In genomic region chr9:33107762-33108161, GRCh38 we compare ENCODE assay signal across 16 cellular contexts. TPM values are rescaled to one million over a fixed set of nuclear protein-coding genes. Genes with fewer than 3 reads are reported as not detected.
DNase-seq lines count a peak whose midpoint lies in the region; ATAC-seq and TF ChIP-seq lines count a peak whose summit lies in the region.
"Had no signal": no experiment of that assay in that cellular context is flagged by ENCODE, and none has a peak within 500 bp of the region (broad histone marks: within the 10 kb centered on the region; RNA-seq: fewer than 3 reads in every experiment).

No MANE protein-coding gene starts in this region.

- no peak overlapping the region for H2BK12ac ChIP-seq in neuronal stem cell (ENCODE audit: low read length)

- no peak overlapping the region for H4K91ac ChIP-seq in neuronal stem cell (ENCODE audit: low read depth, low read length, poor library complexity)

- no peak overlapping the region for H2BK15ac ChIP-seq in neuronal stem cell (ENCODE audit: low read length)

- no peak for DNase-seq in activated T-cell treated with anti-CD3 and anti-CD28 coated beads, Interleukin-2, amount 50 U/mL, for 24 hours
- DNase-seq in activated T-cell treated with anti-CD3 and anti-CD28 coated beads, Interleukin-2, amount 50 U/mL, for 72 hours, result no peak
- DNase-seq in neuronal stem cell (ENCODE audit: low spot score) (no peak), upper lobe of right lung (no peak), SK-N-DZ (ENCODE audit: low spot score) (no peak)
- no peak for DNase-seq in stimulated activated naive CD4-positive, alpha-beta T cell (lab: John Stamatoyannopoulos, UW)
- DNase-seq: activated CD4-positive, alpha-beta T cell treated with anti-CD3 and anti-CD28 coated beads, Interleukin-2, amount 50 U/mL, for 48 hours; activated naive CD4-positive, alpha-beta T cell treated with anti-CD3 and anti-CD28 coated beads, Interleukin-2, amount 10 ng/mL, durations not matched to agents 7 days and 5 days; NCI-H1694 treated with DMSO at 0.1 percent for 48 hours; stimulated activated CD4-positive, alpha-beta T cell treated with anti-CD3 and anti-CD28 coated beads, Interleukin-4, amount 100 ng/mL, for 1 hour; T-helper 2 cell had no signal

- H2AFZ ChIP-seq in neuronal stem cell (ENCODE audit: low read length), result no peak overlapping the region

- peaks cover 11% of the 10 kb centered on the region for H3K4me1 Mint-ChIP-seq in activated T-cell treated with anti-CD3 and anti-CD28 coated beads, Interleukin-2, amount 50 U/mL, for 24 hours (ENCODE audit: low read depth)
- H3K4me1 Mint-ChIP-seq in activated T-cell treated with anti-CD3 and anti-CD28 coated beads, Interleukin-2, amount 50 U/mL, for 72 hours (ENCODE audit: low read depth), result peaks cover 15% of the 10 kb centered on the region
- H3K4me1 Mint-ChIP-seq: activated naive CD4-positive, alpha-beta T cell treated with anti-CD3 and anti-CD28 coated beads, Interleukin-2, amount 10 ng/mL, durations not matched to agents 7 days and 5 days had no signal

- H3K36me3 ChIP-seq in esophagus (ENCODE audit: control insufficient read depth in 2 of 2, insufficient read depth in 2 of 2, low read length in 1 of 2), result peaks cover 5 to 10% of the 10 kb centered on the region in 2 donors
- H3K36me3 ChIP-seq in neuronal stem cell (replicated peaks in 1 of 2; ENCODE audit: control insufficient read depth in 2 of 2, insufficient read depth in 2 of 2, low read length in 2 of 2), result peaks cover 0 to 3% of the 10 kb centered on the region in 2 donors
- H3K36me3 ChIP-seq in upper lobe of right lung, result peaks cover 25% of the 10 kb centered on the region

- H3K27me3 ChIP-seq in esophagus (ENCODE audit: control insufficient read depth in 1 of 2, insufficient read depth in 2 of 2, low read length in 2 of 2) (no peaks in the 10 kb centered on the region), neuronal stem cell (ENCODE audit: control insufficient read depth in 3 of 3, insufficient read depth in 3 of 3, low read depth in 1 of 3, low read length in 3 of 3) (no peaks in the 10 kb centered on the region), upper lobe of right lung (no peaks in the 10 kb centered on the region)
- H3K27me3 ChIP-seq: pancreas had no signal

- peak overlapping the region; percentile 65 to 94 for H3K27ac ChIP-seq in esophagus (ENCODE audit: low read depth in 2 of 2, low read length in 1 of 2)
- no peak overlapping the region for H3K27ac ChIP-seq in neuronal stem cell (replicated peaks; ENCODE audit: low read length)
- peak overlapping the region; percentile 55 for H3K27ac ChIP-seq in upper lobe of right lung

- H2BK5ac ChIP-seq in neuronal stem cell (ENCODE audit: low read length), result no peak overlapping the region

- peak overlapping the region; percentile 17 for H3K14ac ChIP-seq in neuronal stem cell (ENCODE audit: low read length)

- H3K27me3 Mint-ChIP-seq in activated T-cell treated with anti-CD3 and anti-CD28 coated beads, Interleukin-2, amount 50 U/mL, for 24 hours, result no peaks in the 10 kb centered on the region
- H3K27me3 Mint-ChIP-seq in activated T-cell treated with anti-CD3 and anti-CD28 coated beads, Interleukin-2, amount 50 U/mL, for 72 hours (ENCODE audit: low read depth), result no peaks in the 10 kb centered on the region

- peaks cover 2 to 13% of the 10 kb centered on the region in 2 donors for H3K4me1 ChIP-seq in esophagus (ENCODE audit: control insufficient read depth in 2 of 2, insufficient read depth in 2 of 2, low read length in 1 of 2)
- H3K4me1 ChIP-seq in neuronal stem cell (ENCODE audit: control insufficient read depth in 2 of 2, insufficient read depth in 1 of 2, low read depth in 1 of 2, low read length in 2 of 2), result peaks cover 0 to 10% of the 10 kb centered on the region in 2 donors
- peaks cover 9% of the 10 kb centered on the region for H3K4me1 ChIP-seq in upper lobe of right lung

- H3K23ac ChIP-seq in neuronal stem cell (ENCODE audit: low read depth, low read length, poor library complexity), result no peak overlapping the region

- no peaks in the 10 kb centered on the region for H3K9me3 Mint-ChIP-seq in activated T-cell treated with anti-CD3 and anti-CD28 coated beads, Interleukin-2, amount 50 U/mL, for 24 hours
- H3K9me3 Mint-ChIP-seq in activated T-cell treated with anti-CD3 and anti-CD28 coated beads, Interleukin-2, amount 50 U/mL, for 72 hours, result no peaks in the 10 kb centered on the region
- H3K9me3 Mint-ChIP-seq: activated naive CD4-positive, alpha-beta T cell treated with anti-CD3 and anti-CD28 coated beads, Interleukin-2, amount 10 ng/mL, durations not matched to agents 7 days and 5 days had no signal

- H3K18ac ChIP-seq in neuronal stem cell (ENCODE audit: low read length), result no peak overlapping the region

- H2BK120ac ChIP-seq in neuronal stem cell (ENCODE audit: low read depth, low read length), result no peak overlapping the region

- peak overlapping the region; percentile 18 for H3K27ac Mint-ChIP-seq in activated T-cell treated with anti-CD3 and anti-CD28 coated beads, Interleukin-2, amount 50 U/mL, for 24 hours
- no peak overlapping the region for H3K27ac Mint-ChIP-seq in activated T-cell treated with anti-CD3 and anti-CD28 coated beads, Interleukin-2, amount 50 U/mL, for 72 hours
- H3K27ac Mint-ChIP-seq: activated naive CD4-positive, alpha-beta T cell treated with anti-CD3 and anti-CD28 coated beads, Interleukin-2, amount 10 ng/mL, durations not matched to agents 7 days and 5 days had no signal

- TF ChIP-seq CTCF in upper lobe of right lung (IDR thresholded peaks at IDR 0.05), result no peak

- no peak overlapping the region for H4K8ac ChIP-seq in neuronal stem cell (ENCODE audit: low read depth, low read length)

- no peak for ATAC-seq in activated T-cell treated with anti-CD3 and anti-CD28 coated beads, Interleukin-2, amount 50 U/mL, for 72 hours (replicated peaks in 1 of 2)
- no peak for ATAC-seq in upper lobe of right lung
- ATAC-seq in HG03045 (IDR thresholded peaks at IDR 0.05; ENCODE audit: unreplicated experiment), result no peak
- ATAC-seq: HCT116 had no signal

- H3K4me2 ChIP-seq in neuronal stem cell (ENCODE audit: insufficient read depth, low read length, poor library complexity, severe bottlenecking), result no peak overlapping the region

- no peak overlapping the region for H3K9ac ChIP-seq in neuronal stem cell (ENCODE audit: low read depth, low read length, poor library complexity)

- H3K4me3 Mint-ChIP-seq in activated T-cell treated with anti-CD3 and anti-CD28 coated beads, Interleukin-2, amount 50 U/mL, for 24 hours, result no peak overlapping the region
- H3K4me3 Mint-ChIP-seq in activated T-cell treated with anti-CD3 and anti-CD28 coated beads, Interleukin-2, amount 50 U/mL, for 72 hours, result no peak overlapping the region
- H3K4me3 Mint-ChIP-seq: activated naive CD4-positive, alpha-beta T cell treated with anti-CD3 and anti-CD28 coated beads, Interleukin-2, amount 10 ng/mL, durations not matched to agents 7 days and 5 days had no signal

- H3K4ac ChIP-seq in neuronal stem cell (ENCODE audit: low read length), result no peak overlapping the region

- H3K9me3 ChIP-seq in esophagus (ENCODE audit: control insufficient read depth in 2 of 2, insufficient read depth in 1 of 2, low read depth in 1 of 2, low read length in 1 of 2) (no peaks in the 10 kb centered on the region), neuronal stem cell (replicated peaks in 1 of 2; ENCODE audit: control insufficient read depth in 2 of 2, insufficient read depth in 1 of 2, low read depth in 1 of 2, low read length in 2 of 2) (no peaks in the 10 kb centered on the region), upper lobe of right lung (no peaks in the 10 kb centered on the region)
- H3K9me3 ChIP-seq: pancreas had no signal

- H3K79me1 ChIP-seq in neuronal stem cell (ENCODE audit: low read depth, low read length), result no peaks in the 10 kb centered on the region

- WGBS in esophagus, 2 donors, result 60 to 62% methylated on average over 5 of the region's 5 CpGs
- WGBS in neuronal stem cell (ENCODE audit: extremely low coverage in 2 of 2, insufficient read length in 2 of 2, insufficient replicate concordance in 1 of 2), 2 donors, result no CpG with 5 or more reads among the region's 5 CpGs

- intact Hi-C loops in upper lobe of right lung (cut with DNase I), result no loop called here

- no peak overlapping the region for H2AK5ac ChIP-seq in neuronal stem cell (ENCODE audit: low read depth, low read length)

- H3K4me3 ChIP-seq in esophagus (ENCODE audit: low read depth in 1 of 2, low read length in 2 of 2) (no peak overlapping the region), neuronal stem cell (ENCODE audit: low read length in 2 of 2) (no peak overlapping the region), upper lobe of right lung (no peak overlapping the region)
- H3K4me3 ChIP-seq: K562, pancreas had no signal

- H3K36me3 Mint-ChIP-seq in activated T-cell treated with anti-CD3 and anti-CD28 coated beads, Interleukin-2, amount 50 U/mL, for 24 hours (ENCODE audit: low read depth), result peaks cover 30% of the 10 kb centered on the region
- peaks cover 1 to 3% of the 10 kb centered on the region in 2 donors for H3K36me3 Mint-ChIP-seq in activated T-cell treated with anti-CD3 and anti-CD28 coated beads, Interleukin-2, amount 50 U/mL, for 72 hours (ENCODE audit: insufficient read depth in 2 of 2)

RNA-seq across cellular contexts. Expression of gene SMU1, which starts 31.3 kb away (rescaled TPM):
- total RNA-seq in activated T-cell treated with anti-CD3 and anti-CD28 coated beads, Interleukin-2, amount 50 U/mL, for 72 hours, result 10 to 100 TPM; 23.4 to 27.6 TPM
- 1 to 10 TPM; 4.8 to 8.5 TPM for polyA plus RNA-seq in esophagus
- polyA plus RNA-seq in neuronal stem cell (2013, experiment 1 of 2), result 14.0 TPM
- 14.7 TPM for polyA plus RNA-seq in neuronal stem cell (2013, experiment 2 of 2)
- total RNA-seq in upper lobe of right lung, result 19.2 TPM
- polyA plus RNA-seq in SK-N-DZ (2014; cell fraction: cytosol; rRNA removed), result 26.0 and 27.4 TPM in 2 replicates
- 11.3 and 12.8 TPM in 2 replicates for polyA plus RNA-seq in SK-N-DZ (2014; cell fraction: nucleus; rRNA removed)

RNA-seq across cellular contexts. Expression of gene B4GALT1, which starts 59.4 kb away (rescaled TPM):
- 10 to 100 TPM; 72.2 to 91.9 TPM for total RNA-seq in activated T-cell treated with anti-CD3 and anti-CD28 coated beads, Interleukin-2, amount 50 U/mL, for 72 hours
- 10 to 100 TPM; 26.0 to 29.2 TPM for polyA plus RNA-seq in esophagus
- polyA plus RNA-seq in neuronal stem cell (2013, experiment 1 of 2), result 13.2 TPM
- 13.0 TPM for polyA plus RNA-seq in neuronal stem cell (2013, experiment 2 of 2)
- total RNA-seq in upper lobe of right lung, result 80.1 TPM
- polyA plus RNA-seq in SK-N-DZ (2014; cell fraction: cytosol; rRNA removed), result 2.3 and 2.7 TPM in 2 replicates
- 1.3 and 2.3 TPM in 2 replicates for polyA plus RNA-seq in SK-N-DZ (2014; cell fraction: nucleus; rRNA removed)
